Comparison of ENCODE assay signal across 7 cellular contexts in the genomic region with DNA sequence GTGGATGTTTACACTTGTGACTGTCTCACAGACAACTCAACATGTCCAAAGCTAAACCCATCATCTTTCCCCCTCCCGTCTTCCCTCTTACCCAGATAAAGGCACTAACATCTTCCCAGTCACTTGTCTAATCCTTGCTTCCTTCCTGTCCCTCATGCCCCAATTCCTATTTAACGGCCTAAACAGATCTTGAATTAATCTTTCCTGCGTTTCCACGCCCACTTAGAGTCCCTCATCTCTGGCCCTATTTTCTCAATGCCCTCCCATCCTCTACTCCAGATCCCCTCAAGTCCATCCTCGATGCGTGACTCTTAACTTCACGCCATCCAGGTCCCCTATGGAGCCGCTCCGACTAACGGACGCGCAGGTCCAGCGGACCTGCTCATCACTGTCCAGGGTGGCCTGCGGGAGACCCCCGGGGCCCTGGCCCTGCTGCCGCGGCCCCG. TPM values are rescaled to one million over a fixed set of nuclear protein-coding genes. Genes with fewer than 3 reads are reported as not detected.
DNase-seq lines count a peak whose midpoint lies in the region; ATAC-seq and TF ChIP-seq lines count a peak whose summit lies in the region.

No MANE protein-coding gene starts in this region.

- H3K36me3 ChIP-seq in MG63 (peaks cover 12% of the 10 kb centered on the region), mammary epithelial cell (ENCODE audit: insufficient read depth, low read length) (peaks cover under 1% of the 10 kb centered on the region)

- no peaks in the 10 kb centered on the region for H4K20me1 ChIP-seq in mammary epithelial cell (ENCODE audit: insufficient read depth, low read length)

- H3K9ac ChIP-seq in mammary epithelial cell (ENCODE audit: insufficient read depth, low read length), result peak overlapping the region; percentile 50

- BruUV-seq in mammary epithelial cell (replicated peaks; lab: Mats Ljungman, UMichigan), result TSS peak; percentile 51

- CTCF ChIA-PET in mammary epithelial cell (lab: Charles Lee; ENCODE audit: low non-redundant PET), result no interaction called here

- intact Hi-C loops in mammary epithelial cell (cut with micrococcal nuclease), result loop anchor here (1.0 to 10.0 kb wide), 5 partner anchors 86 to 202 kb away; a partner anchor contains a TSS

- H3K4me1 ChIP-seq in mammary epithelial cell (ENCODE audit: insufficient read depth, low read length), result peaks cover 12% of the 10 kb centered on the region
- peaks cover 19% of the 10 kb centered on the region for H3K4me1 ChIP-seq in mononuclear cell (ENCODE audit: insufficient read depth, low read length)

- peak overlapping the region; percentile 81 for H2AFZ ChIP-seq in mammary epithelial cell (ENCODE audit: low read depth, low read length)

- H3K4me3 ChIP-seq in GM12864 (ENCODE audit: low read depth, low read length), result peak overlapping the region; percentile 98
- peak overlapping the region; percentile 81 for H3K4me3 ChIP-seq in MG63
- peak overlapping the region; percentile 44 to 97 (median 81) for H3K4me3 ChIP-seq in mammary epithelial cell (replicated peaks in 1 of 3; ENCODE audit: insufficient read depth in 1 of 3, low read depth in 2 of 3, low read length in 3 of 3)
- peak overlapping the region; percentile 77 for H3K4me3 ChIP-seq in mononuclear cell (ENCODE audit: low read length)

- H3K9me3 ChIP-seq in MG63 (0 out of 2 replicates have a peak, but pooled peaks cover 5% of the 10 kb centered on the region), mammary epithelial cell (replicated peaks; ENCODE audit: insufficient read depth, low read length) (no peaks in the 10 kb centered on the region), mononuclear cell (ENCODE audit: low read depth, low read length) (no peaks in the 10 kb centered on the region)

- peak overlapping the region; percentile 81 for H3K4me2 ChIP-seq in mammary epithelial cell (ENCODE audit: insufficient read depth, low read depth, low read length)

- in situ Hi-C loops in mammary epithelial cell (cut with MboI; ENCODE audit: low sequenced_read_pairs in 2 of 2), result loop anchor here in 1 of 2 donors (10.0 kb wide), 1 partner anchor 205 kb away; a partner anchor contains a TSS

- WGBS in mammary epithelial cell (ENCODE audit: low coverage, missing lambda C conversion rate), result 0% methylated on average over 13 of the region's 18 CpGs

- no peak for TF ChIP-seq CTCF in GM12864 (IDR thresholded peaks at IDR 0.05; ENCODE audit: low read depth, low read length, missing control alignments)
- no peak for TF ChIP-seq CTCF in mammary epithelial cell (conservative IDR thresholded peaks at IDR 0.05 in 1 of 2, IDR thresholded peaks at IDR 0.05 in 1 of 2; ENCODE audit: extremely low read depth in 1 of 2, insufficient read depth in 1 of 2, low read depth in 1 of 2, low read length in 2 of 2)

- H3K79me2 ChIP-seq in mammary epithelial cell (ENCODE audit: insufficient read depth, low read length), result peaks cover 30% of the 10 kb centered on the region

- dilution Hi-C loops in mammary epithelial cell (cut with HindIII; ENCODE audit: low sequenced_read_pairs), result no loop called here

- no peaks in the 10 kb centered on the region for H3K27me3 ChIP-seq in MG63
- H3K27me3 ChIP-seq in mammary epithelial cell (ENCODE audit: insufficient read depth, low read length), result no peaks in the 10 kb centered on the region
- H3K27me3 ChIP-seq in mononuclear cell (ENCODE audit: insufficient read depth, low read length), result peaks cover 10% of the 10 kb centered on the region

- no peak for ATAC-seq in GM21576 (IDR thresholded peaks at IDR 0.05; ENCODE audit: unreplicated experiment)
- ATAC-seq in HG02678 (IDR thresholded peaks at IDR 0.05; ENCODE audit: unreplicated experiment), result no peak
- ATAC-seq in GM18867 (IDR thresholded peaks at IDR 0.05; ENCODE audit: unreplicated experiment), result no peak

- DNase-seq in GM12864 (ENCODE audit: low read depth) (no peak), MG63 (no peak), mammary epithelial cell (no peak)

- peak overlapping the region; percentile 48 for H3K27ac ChIP-seq in mammary epithelial cell (ENCODE audit: insufficient read depth, low read depth, low read length)

RNA-seq across cellular contexts. Expression of a gene that starts 0.7 kb away (rescaled TPM):
- 19.0 and 94.7 TPM in 2 replicates for total RNA-seq in MG63 (2014; rRNA removed; shearing (Covaris generic); ENCODE audit: low replicate concordance)
- total RNA-seq in mammary epithelial cell, result 10 to 100 TPM; 10.5 to 23.8 TPM
- polyA plus RNA-seq in mammary epithelial cell, result 15.3 TPM
- 9.3 TPM for polyA minus RNA-seq in mammary epithelial cell
- 4.6 TPM for total RNA-seq in mononuclear cell

RNA-seq across cellular contexts. Expression of a gene that starts 40.0 kb away (rescaled TPM):
- 0.03 TPM in 1 of 2 replicates, not detected in the other for total RNA-seq in MG63 (2014; rRNA removed; shearing (Covaris generic); ENCODE audit: low replicate concordance)
- total RNA-seq in mammary epithelial cell (under 1 TPM in 1 of 2 donors, not detected in 1; under 0.01 TPM), mononuclear cell (0.10 TPM)
- not detected for polyA plus RNA-seq in mammary epithelial cell
- polyA minus RNA-seq in mammary epithelial cell, result not detected
